26 cellular contexts compared by ENCODE assay signal in genomic region chr12:95463019-95463418, GRCh38.
"Had no signal": no experiment of that assay in that cellular context is flagged by ENCODE, and none has a peak within 500 bp of the region (broad histone marks: within the 10 kb centered on the region; RNA-seq: fewer than 3 reads in every experiment).

No MANE protein-coding gene starts in this region.

- H3K4me1 Mint-ChIP-seq: activated CD4-positive, alpha-beta T cell treated with anti-CD3 and anti-CD28 coated beads, Interleukin-2, amount 10 ng/mL, durations not matched to agents 24 days and 14 days; activated naive CD8-positive, alpha-beta T cell treated with anti-CD3 and anti-CD28 coated beads for 36 hours; activated T-helper 17 cell treated with anti-CD3 and anti-CD28 coated beads, Interleukin-2, amount 50 U/mL, for 72 hours had no signal

- H3K27ac Mint-ChIP-seq: activated CD4-positive, alpha-beta T cell treated with anti-CD3 and anti-CD28 coated beads, Interleukin-2, amount 10 ng/mL, durations not matched to agents 24 days and 14 days; activated CD8-positive, alpha-beta T cell treated with anti-CD3 and anti-CD28 coated beads for 36 hours; activated naive CD8-positive, alpha-beta T cell treated with anti-CD3 and anti-CD28 coated beads for 36 hours; activated T-cell treated with anti-CD3 and anti-CD28 coated beads, Interleukin-2, amount 50 U/mL, for 72 hours; activated T-helper 17 cell treated with anti-CD3 and anti-CD28 coated beads, Interleukin-2, amount 50 U/mL, for 72 hours had no signal

- H3K27me3 ChIP-seq: brain microvascular endothelial cell had no signal

- ATAC-seq: activated CD8-positive, alpha-beta T cell treated with anti-CD3 and anti-CD28 coated beads for 36 hours; activated T-cell treated with anti-CD3 and anti-CD28 coated beads, Interleukin-2, amount 50 U/mL, for 72 hours; activated T-helper 17 cell treated with anti-CD3 and anti-CD28 coated beads, Interleukin-2, amount 50 U/mL, for 72 hours had no signal

- H3K27ac ChIP-seq: brain microvascular endothelial cell, SK-N-MC, WERI-Rb-1 had no signal

- H3K27me3 Mint-ChIP-seq: activated CD4-positive, alpha-beta T cell treated with anti-CD3 and anti-CD28 coated beads, Interleukin-2, amount 10 ng/mL, durations not matched to agents 24 days and 14 days; activated naive CD8-positive, alpha-beta T cell treated with anti-CD3 and anti-CD28 coated beads for 36 hours; activated T-helper 17 cell treated with anti-CD3 and anti-CD28 coated beads, Interleukin-2, amount 50 U/mL, for 72 hours had no signal

- H3K4me3 ChIP-seq: SK-N-MC had no signal

- DNase-seq: activated CD4-positive, alpha-beta T cell treated with anti-CD3 and anti-CD28 coated beads for 1 hour; activated CD4-positive, alpha-beta T cell treated with anti-CD3 and anti-CD28 coated beads, Interleukin-2, amount 10 ng/mL, durations not matched to agents 24 days and 14 days; activated CD4-positive, alpha-beta T cell treated with anti-CD3 and anti-CD28 coated beads, Interleukin-2, amount 50 U/mL, for 4 hours; activated CD4-positive, CD25-positive, alpha-beta regulatory T cell; activated CD8-positive, alpha-beta T cell treated with anti-CD3 and anti-CD28 coated beads for 36 hours; activated effector memory CD4-positive, alpha-beta T cell treated with anti-CD3 and anti-CD28 coated beads, Interleukin-2, amount 50 U/mL, for 16 hours; activated naive CD4-positive, alpha-beta T cell; activated naive CD4-positive, alpha-beta T cell treated with anti-CD3 and anti-CD28 coated beads, Interleukin-2, amount 50 U/mL, for 16 hours; activated naive CD8-positive, alpha-beta T cell treated with anti-CD3 and anti-CD28 coated beads for 36 hours; activated T-cell treated with anti-CD3 and anti-CD28 coated beads, Interleukin-2, amount 50 U/mL, for 1 hour; activated T-cell treated with anti-CD3 and anti-CD28 coated beads, Interleukin-2, amount 50 U/mL, for 72 hours; amniotic stem cell; aorta; brain microvascular endothelial cell; central memory CD4-positive, alpha-beta T cell; NCI-H1105; NCI-H1417 treated with DMSO at 0.1 percent for 48 hours; NCI-H1930; NCI-H2081 treated with DMSO at 0.1 percent for 48 hours; NCI-H226; NCI-H524 treated with DMSO at 0.1 percent for 48 hours; Right ventricle myocardium superior; T1000; WERI-Rb-1 had no signal

- H3K36me3 ChIP-seq: brain microvascular endothelial cell, WERI-Rb-1 had no signal

- H3K4me3 Mint-ChIP-seq: activated CD4-positive, alpha-beta T cell treated with anti-CD3 and anti-CD28 coated beads, Interleukin-2, amount 10 ng/mL, durations not matched to agents 24 days and 14 days; activated CD8-positive, alpha-beta T cell treated with anti-CD3 and anti-CD28 coated beads for 36 hours; activated naive CD8-positive, alpha-beta T cell treated with anti-CD3 and anti-CD28 coated beads for 36 hours; activated T-cell treated with anti-CD3 and anti-CD28 coated beads, Interleukin-2, amount 50 U/mL, for 72 hours; activated T-helper 17 cell treated with anti-CD3 and anti-CD28 coated beads, Interleukin-2, amount 50 U/mL, for 72 hours had no signal
